8 cellular contexts compared by ENCODE assay signal in genomic region chr7:67371429-67372305, GRCh38.
DNase-seq lines count a peak whose midpoint lies in the region; ATAC-seq and TF ChIP-seq lines count a peak whose summit lies in the region.

No MANE protein-coding gene starts in this region.

- no peak overlapping the region for H3K23ac ChIP-seq in neuronal stem cell (ENCODE audit: low read depth, low read length, poor library complexity)

- TF ChIP-seq CTCF in fibroblast of mammary gland (conservative IDR thresholded peaks at IDR 0.05; ENCODE audit: control insufficient read depth, insufficient read depth, low read depth, low read length) (peak; percentile 78), tibial nerve (IDR thresholded peaks at IDR 0.05) (peak; percentile 73 to 81 (median 75))

- no peak overlapping the region for H2AK5ac ChIP-seq in neuronal stem cell (ENCODE audit: low read depth, low read length)

- H3K4me3 ChIP-seq in fibroblast of mammary gland (ENCODE audit: control insufficient read depth, low read depth, low read length) (no peak overlapping the region), neuronal stem cell (ENCODE audit: low read length in 2 of 2) (no peak overlapping the region), tibial nerve (no peak overlapping the region)

- H4K91ac ChIP-seq in neuronal stem cell (ENCODE audit: low read depth, low read length, poor library complexity) = no peak overlapping the region

- no peak for TF ChIP-seq POLR2A in tibial nerve (IDR thresholded peaks at IDR 0.05)

- no peak overlapping the region for H2BK15ac ChIP-seq in neuronal stem cell (ENCODE audit: low read length)

- peak; percentile 98 for ATAC-seq in GM21529 (IDR thresholded peaks at IDR 0.05; ENCODE audit: unreplicated experiment)

- H3K79me1 ChIP-seq in neuronal stem cell (ENCODE audit: low read depth, low read length) = no peaks in the 10 kb centered on the region

- peak; percentile 85 for TF ChIP-seq RAD21 in Ishikawa (IDR thresholded peaks at IDR 0.05; ENCODE audit: low read depth)

- H2AFZ ChIP-seq in neuronal stem cell (ENCODE audit: low read length) = peak overlapping the region; percentile 55

- H3K4me2 ChIP-seq in neuronal stem cell (ENCODE audit: insufficient read depth, low read length, poor library complexity, severe bottlenecking) = no peak overlapping the region

- H4K8ac ChIP-seq in neuronal stem cell (ENCODE audit: low read depth, low read length) = no peak overlapping the region

- H2BK12ac ChIP-seq in neuronal stem cell (ENCODE audit: low read length) = no peak overlapping the region

- H3K27me3 ChIP-seq in neuronal stem cell (ENCODE audit: control insufficient read depth in 3 of 3, insufficient read depth in 3 of 3, low read depth in 1 of 3, low read length in 3 of 3) (peaks cover 0 to 2% (median 0%) of the 10 kb centered on the region in 3 experiments), tibial nerve (peaks cover 0 to 10% of the 10 kb centered on the region in 2 donors)

- no peak overlapping the region for H3K18ac ChIP-seq in neuronal stem cell (ENCODE audit: low read length)

- WGBS in neuronal stem cell (ENCODE audit: extremely low coverage in 2 of 2, insufficient read length in 2 of 2, insufficient replicate concordance in 1 of 2), 2 donors = no CpG with 5 or more reads among the region's 18 CpGs
- 36 to 39% methylated on average over 18 of the region's 18 CpGs for WGBS in tibial nerve, 2 donors

- TF ChIP-seq EP300 in Ishikawa (IDR thresholded peaks at IDR 0.05; ENCODE audit: borderline replicate concordance) (no peak), tibial nerve (IDR thresholded peaks at IDR 0.05) (no peak)

- H3K4me1 ChIP-seq in neuronal stem cell (ENCODE audit: control insufficient read depth in 2 of 2, insufficient read depth in 1 of 2, low read depth in 1 of 2, low read length in 2 of 2) (no peaks in the 10 kb centered on the region), tibial nerve (no peaks in the 10 kb centered on the region)

- H2BK120ac ChIP-seq in neuronal stem cell (ENCODE audit: low read depth, low read length) = no peak overlapping the region

- H3K9ac ChIP-seq in neuronal stem cell (ENCODE audit: low read depth, low read length, poor library complexity) = no peak overlapping the region

- no peak overlapping the region for H3K4ac ChIP-seq in neuronal stem cell (ENCODE audit: low read length)

- H3K36me3 ChIP-seq in neuronal stem cell (replicated peaks in 1 of 2; ENCODE audit: control insufficient read depth in 2 of 2, insufficient read depth in 2 of 2, low read length in 2 of 2) = no peaks in the 10 kb centered on the region
- no peaks in the 10 kb centered on the region for H3K36me3 ChIP-seq in tibial nerve

- no peak overlapping the region for H3K27ac ChIP-seq in neuronal stem cell (replicated peaks; ENCODE audit: low read length)
- H3K27ac ChIP-seq in tibial nerve = no peak overlapping the region

- H2BK5ac ChIP-seq in neuronal stem cell (ENCODE audit: low read length) = no peak overlapping the region

- no peak overlapping the region for H3K14ac ChIP-seq in neuronal stem cell (ENCODE audit: low read length)

- H3K9me3 ChIP-seq in neuronal stem cell (replicated peaks in 1 of 2; ENCODE audit: control insufficient read depth in 2 of 2, insufficient read depth in 1 of 2, low read depth in 1 of 2, low read length in 2 of 2) (no peaks in the 10 kb centered on the region), tibial nerve (peaks cover 0 to 29% (median 0%) of the 10 kb centered on the region in 4 donors)

- DNase-seq in Daoy (ENCODE audit: low read depth) (peak; percentile 72), OCI-M2 (lab: John Stamatoyannopoulos, UW; ENCODE audit: unreplicated experiment) (peak; percentile 10), fibroblast of mammary gland (ENCODE audit: low read depth) (peak; percentile 67), neuronal stem cell (ENCODE audit: low spot score) (peak; percentile 82), tibial nerve (ENCODE audit: low spot score in 2 of 2) (peak in 1 of 2 donors; percentile 84)
- DNase-seq in activated T-cell treated with anti-CD3 and anti-CD28 coated beads, Interleukin-2, amount 50 U/mL, for 1 hour = peak; percentile 40

TF ChIP-seq in Ishikawa, 13 proteins besides CTCF, POLR2A, EP300 and RAD21:
- TF ChIP-seq, protein P1, sequence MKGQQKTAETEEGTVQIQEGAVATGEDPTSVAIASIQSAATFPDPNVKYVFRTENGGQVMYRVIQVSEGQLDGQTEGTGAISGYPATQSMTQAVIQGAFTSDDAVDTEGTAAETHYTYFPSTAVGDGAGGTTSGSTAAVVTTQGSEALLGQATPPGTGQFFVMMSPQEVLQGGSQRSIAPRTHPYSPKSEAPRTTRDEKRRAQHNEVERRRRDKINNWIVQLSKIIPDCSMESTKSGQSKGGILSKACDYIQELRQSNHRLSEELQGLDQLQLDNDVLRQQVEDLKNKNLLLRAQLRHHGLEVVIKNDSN (IDR thresholded peaks at IDR 0.05) = no peak
- no peak for TF ChIP-seq YY1 (IDR thresholded peaks at IDR 0.05; ENCODE audit: low read depth)
- TF ChIP-seq TCF12 (IDR thresholded peaks at IDR 0.05; ENCODE audit: low read depth) = no peak
- TF ChIP-seq EGR1 (IDR thresholded peaks at IDR 0.05) = no peak
- no peak for TF ChIP-seq NFIC (IDR thresholded peaks at IDR 0.05)
- TF ChIP-seq TEAD4 (IDR thresholded peaks at IDR 0.05) = no peak
- no peak for TF ChIP-seq ZBTB7A (IDR thresholded peaks at IDR 0.05; ENCODE audit: low read depth)
- TF ChIP-seq, protein P2, sequence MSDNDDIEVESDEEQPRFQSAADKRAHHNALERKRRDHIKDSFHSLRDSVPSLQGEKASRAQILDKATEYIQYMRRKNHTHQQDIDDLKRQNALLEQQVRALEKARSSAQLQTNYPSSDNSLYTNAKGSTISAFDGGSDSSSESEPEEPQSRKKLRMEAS (IDR thresholded peaks at IDR 0.05) = no peak
- no peak for TF ChIP-seq FOXM1 (IDR thresholded peaks at IDR 0.05; ENCODE audit: borderline replicate concordance, low read depth)
